In the genomic region with DNA sequence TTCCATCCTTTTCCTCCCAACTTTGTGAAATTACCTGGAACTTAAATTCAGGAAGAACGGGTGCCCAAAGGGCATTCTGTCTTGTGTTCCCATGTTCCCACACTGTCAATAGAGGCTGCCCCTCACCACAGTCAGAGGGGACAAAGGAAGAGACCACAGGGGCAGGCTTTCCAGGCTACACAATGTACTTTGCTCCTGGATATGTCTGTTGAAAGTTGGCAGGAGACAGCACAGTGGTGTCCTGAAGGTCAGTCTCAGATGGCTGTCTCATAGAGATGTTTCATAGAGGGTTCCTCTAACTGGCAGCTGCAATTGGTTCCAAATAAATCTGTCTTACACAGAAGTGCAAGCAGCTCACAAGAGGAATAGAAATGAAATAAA, we compare ENCODE assay signal across 1 cellular context.
A peak's percentile ranks its signal among the peaks of the same experiment; 100 is the strongest.
TF ChIP-seq lines count a peak whose summit lies in the region.

No MANE protein-coding gene starts in this region.

TF ChIP-seq in HepG2, 621 proteins besides CTCF, POLR2A, EP300 and RAD21 (continued from another document and continues in another):
- TF ChIP-seq ZMYM3 (CRISPR knock-in tag; IDR thresholded peaks at IDR 0.05), result peak; percentile 66; the same call in 1 of the 2 replicates
- TF ChIP-seq ELF3 (CRISPR knock-in tag; IDR thresholded peaks at IDR 0.05), result peak; percentile 8; the same call in 1 of the 2 replicates
- no peak for TF ChIP-seq JUND (CRISPR knock-in tag; IDR thresholded peaks at IDR 0.05)
- TF ChIP-seq FOXA1 (IDR thresholded peaks at IDR 0.05), result no peak
- TF ChIP-seq FOXA1 (CRISPR knock-in tag; IDR thresholded peaks at IDR 0.05), result 0 out of 2 replicates have a peak, but pooled peaks have one; percentile 41
- 0 out of 2 replicates have a peak, but pooled peaks have one; percentile 21 for TF ChIP-seq ZNF605 (CRISPR knock-in tag; IDR thresholded peaks at IDR 0.05)
- TF ChIP-seq, protein P1, sequence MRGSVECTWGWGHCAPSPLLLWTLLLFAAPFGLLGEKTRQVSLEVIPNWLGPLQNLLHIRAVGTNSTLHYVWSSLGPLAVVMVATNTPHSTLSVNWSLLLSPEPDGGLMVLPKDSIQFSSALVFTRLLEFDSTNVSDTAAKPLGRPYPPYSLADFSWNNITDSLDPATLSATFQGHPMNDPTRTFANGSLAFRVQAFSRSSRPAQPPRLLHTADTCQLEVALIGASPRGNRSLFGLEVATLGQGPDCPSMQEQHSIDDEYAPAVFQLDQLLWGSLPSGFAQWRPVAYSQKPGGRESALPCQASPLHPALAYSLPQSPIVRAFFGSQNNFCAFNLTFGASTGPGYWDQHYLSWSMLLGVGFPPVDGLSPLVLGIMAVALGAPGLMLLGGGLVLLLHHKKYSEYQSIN (CRISPR knock-in tag; IDR thresholded peaks at IDR 0.05; ENCODE audit: borderline replicate concordance), result no peak
- TF ChIP-seq KDM5B (CRISPR knock-in tag; IDR thresholded peaks at IDR 0.05; ENCODE audit: borderline replicate concordance), result no peak
- no peak for TF ChIP-seq IRX3 (CRISPR knock-in tag; IDR thresholded peaks at IDR 0.05; ENCODE audit: borderline replicate concordance, low read depth)
- TF ChIP-seq, protein P2, sequence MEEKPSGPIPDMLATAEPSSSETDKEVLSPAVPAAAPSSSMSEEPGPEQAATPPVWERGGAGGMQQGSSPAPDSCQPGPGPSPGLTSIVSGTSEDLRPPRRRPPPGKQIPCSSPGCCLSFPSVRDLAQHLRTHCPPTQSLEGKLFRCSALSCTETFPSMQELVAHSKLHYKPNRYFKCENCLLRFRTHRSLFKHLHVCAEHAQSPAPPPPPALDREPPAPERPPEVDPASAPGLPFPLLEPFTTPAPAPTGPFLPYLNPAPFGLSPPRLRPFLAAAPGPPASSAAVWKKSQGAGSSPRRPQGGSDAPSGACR (CRISPR knock-in tag; IDR thresholded peaks at IDR 0.05), result no peak
- peak; percentile 40; the same call in 1 of the 2 replicates for TF ChIP-seq ZNF644 (CRISPR knock-in tag; IDR thresholded peaks at IDR 0.05; ENCODE audit: low read depth)
- TF ChIP-seq GATAD2A (CRISPR knock-in tag; IDR thresholded peaks at IDR 0.05), result peak; percentile 72
- TF ChIP-seq, protein P3, sequence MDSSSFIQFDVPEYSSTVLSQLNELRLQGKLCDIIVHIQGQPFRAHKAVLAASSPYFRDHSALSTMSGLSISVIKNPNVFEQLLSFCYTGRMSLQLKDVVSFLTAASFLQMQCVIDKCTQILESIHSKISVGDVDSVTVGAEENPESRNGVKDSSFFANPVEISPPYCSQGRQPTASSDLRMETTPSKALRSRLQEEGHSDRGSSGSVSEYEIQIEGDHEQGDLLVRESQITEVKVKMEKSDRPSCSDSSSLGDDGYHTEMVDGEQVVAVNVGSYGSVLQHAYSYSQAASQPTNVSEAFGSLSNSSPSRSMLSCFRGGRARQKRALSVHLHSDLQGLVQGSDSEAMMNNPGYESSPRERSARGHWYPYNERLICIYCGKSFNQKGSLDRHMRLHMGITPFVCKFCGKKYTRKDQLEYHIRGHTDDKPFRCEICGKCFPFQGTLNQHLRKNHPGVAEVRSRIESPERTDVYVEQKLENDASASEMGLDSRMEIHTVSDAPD (CRISPR knock-in tag; IDR thresholded peaks at IDR 0.05), result no peak
- TF ChIP-seq ZNF772 (CRISPR knock-in tag; IDR thresholded peaks at IDR 0.05), result no peak
- TF ChIP-seq ZNF382 (CRISPR knock-in tag; IDR thresholded peaks at IDR 0.05; ENCODE audit: borderline replicate concordance), result no peak
- TF ChIP-seq, protein P4, sequence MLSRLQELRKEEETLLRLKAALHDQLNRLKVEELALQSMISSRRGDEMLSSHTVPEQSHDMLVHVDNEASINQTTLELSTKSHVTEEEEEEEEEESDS (CRISPR knock-in tag; IDR thresholded peaks at IDR 0.05; ENCODE audit: borderline replicate concordance), result no peak
- peak; percentile 5; the same call in 1 of the 2 replicates for TF ChIP-seq STAG1 (CRISPR knock-in tag; IDR thresholded peaks at IDR 0.05)
- TF ChIP-seq, protein P5, sequence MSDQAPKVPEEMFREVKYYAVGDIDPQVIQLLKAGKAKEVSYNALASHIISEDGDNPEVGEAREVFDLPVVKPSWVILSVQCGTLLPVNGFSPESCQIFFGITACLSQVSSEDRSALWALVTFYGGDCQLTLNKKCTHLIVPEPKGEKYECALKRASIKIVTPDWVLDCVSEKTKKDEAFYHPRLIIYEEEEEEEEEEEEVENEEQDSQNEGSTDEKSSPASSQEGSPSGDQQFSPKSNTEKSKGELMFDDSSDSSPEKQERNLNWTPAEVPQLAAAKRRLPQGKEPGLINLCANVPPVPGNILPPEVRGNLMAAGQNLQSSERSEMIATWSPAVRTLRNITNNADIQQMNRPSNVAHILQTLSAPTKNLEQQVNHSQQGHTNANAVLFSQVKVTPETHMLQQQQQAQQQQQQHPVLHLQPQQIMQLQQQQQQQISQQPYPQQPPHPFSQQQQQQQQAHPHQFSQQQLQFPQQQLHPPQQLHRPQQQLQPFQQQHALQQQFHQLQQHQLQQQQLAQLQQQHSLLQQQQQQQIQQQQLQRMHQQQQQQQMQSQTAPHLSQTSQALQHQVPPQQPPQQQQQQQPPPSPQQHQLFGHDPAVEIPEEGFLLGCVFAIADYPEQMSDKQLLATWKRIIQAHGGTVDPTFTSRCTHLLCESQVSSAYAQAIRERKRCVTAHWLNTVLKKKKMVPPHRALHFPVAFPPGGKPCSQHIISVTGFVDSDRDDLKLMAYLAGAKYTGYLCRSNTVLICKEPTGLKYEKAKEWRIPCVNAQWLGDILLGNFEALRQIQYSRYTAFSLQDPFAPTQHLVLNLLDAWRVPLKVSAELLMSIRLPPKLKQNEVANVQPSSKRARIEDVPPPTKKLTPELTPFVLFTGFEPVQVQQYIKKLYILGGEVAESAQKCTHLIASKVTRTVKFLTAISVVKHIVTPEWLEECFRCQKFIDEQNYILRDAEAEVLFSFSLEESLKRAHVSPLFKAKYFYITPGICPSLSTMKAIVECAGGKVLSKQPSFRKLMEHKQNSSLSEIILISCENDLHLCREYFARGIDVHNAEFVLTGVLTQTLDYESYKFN (CRISPR knock-in tag; conservative IDR thresholded peaks at IDR 0.05), result peak; percentile 76
- TF ChIP-seq, protein P6, sequence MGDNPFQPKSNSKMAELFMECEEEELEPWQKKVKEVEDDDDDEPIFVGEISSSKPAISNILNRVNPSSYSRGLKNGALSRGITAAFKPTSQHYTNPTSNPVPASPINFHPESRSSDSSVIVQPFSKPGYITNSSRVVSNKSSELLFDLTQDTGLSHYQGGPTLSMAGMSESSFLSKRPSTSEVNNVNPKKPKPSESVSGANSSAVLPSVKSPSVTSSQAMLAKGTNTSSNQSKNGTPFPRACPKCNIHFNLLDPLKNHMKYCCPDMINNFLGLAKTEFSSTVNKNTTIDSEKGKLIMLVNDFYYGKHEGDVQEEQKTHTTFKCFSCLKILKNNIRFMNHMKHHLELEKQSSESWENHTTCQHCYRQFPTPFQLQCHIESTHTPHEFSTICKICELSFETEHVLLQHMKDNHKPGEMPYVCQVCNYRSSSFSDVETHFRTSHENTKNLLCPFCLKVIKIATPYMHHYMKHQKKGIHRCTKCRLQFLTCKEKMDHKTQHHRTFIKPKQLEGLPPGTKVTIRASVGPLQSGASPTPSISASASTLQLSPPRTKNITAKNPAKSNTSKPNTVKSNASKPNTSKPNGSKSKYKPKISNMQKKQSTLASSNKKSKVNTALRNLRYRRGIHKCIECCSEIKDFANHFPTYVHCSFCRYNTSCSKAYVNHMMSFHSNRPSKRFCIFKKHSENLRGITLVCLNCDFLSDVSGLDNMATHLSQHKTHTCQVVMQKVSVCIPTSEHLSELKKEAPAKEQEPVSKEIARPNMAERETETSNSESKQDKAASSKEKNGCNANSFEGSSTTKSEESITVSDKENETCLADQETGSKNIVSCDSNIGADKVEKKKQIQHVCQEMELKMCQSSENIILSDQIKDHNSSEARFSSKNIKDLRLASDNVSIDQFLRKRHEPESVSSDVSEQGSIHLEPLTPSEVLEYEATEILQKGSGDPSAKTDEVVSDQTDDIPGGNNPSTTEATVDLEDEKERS (CRISPR knock-in tag; IDR thresholded peaks at IDR 0.05), result peak; percentile 83; the same call in 1 of the 2 replicates
- TF ChIP-seq ZNF383 (CRISPR knock-in tag; IDR thresholded peaks at IDR 0.05; ENCODE audit: borderline replicate concordance), result no peak
- peak; percentile 52 for TF ChIP-seq SKI (IDR thresholded peaks at IDR 0.05; ENCODE audit: partially characterized antibody)
- TF ChIP-seq, protein P7, sequence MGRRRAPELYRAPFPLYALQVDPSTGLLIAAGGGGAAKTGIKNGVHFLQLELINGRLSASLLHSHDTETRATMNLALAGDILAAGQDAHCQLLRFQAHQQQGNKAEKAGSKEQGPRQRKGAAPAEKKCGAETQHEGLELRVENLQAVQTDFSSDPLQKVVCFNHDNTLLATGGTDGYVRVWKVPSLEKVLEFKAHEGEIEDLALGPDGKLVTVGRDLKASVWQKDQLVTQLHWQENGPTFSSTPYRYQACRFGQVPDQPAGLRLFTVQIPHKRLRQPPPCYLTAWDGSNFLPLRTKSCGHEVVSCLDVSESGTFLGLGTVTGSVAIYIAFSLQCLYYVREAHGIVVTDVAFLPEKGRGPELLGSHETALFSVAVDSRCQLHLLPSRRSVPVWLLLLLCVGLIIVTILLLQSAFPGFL (CRISPR knock-in tag; IDR thresholded peaks at IDR 0.05), result no peak
- TF ChIP-seq ETV6 (CRISPR knock-in tag; conservative IDR thresholded peaks at IDR 0.05), result no peak
- TF ChIP-seq DPF2 (CRISPR knock-in tag; IDR thresholded peaks at IDR 0.05; ENCODE audit: borderline replicate concordance, low read depth), result no peak
- TF ChIP-seq ZNF556 (CRISPR knock-in tag; IDR thresholded peaks at IDR 0.05; ENCODE audit: borderline replicate concordance), result no peak
- TF ChIP-seq, protein P8, sequence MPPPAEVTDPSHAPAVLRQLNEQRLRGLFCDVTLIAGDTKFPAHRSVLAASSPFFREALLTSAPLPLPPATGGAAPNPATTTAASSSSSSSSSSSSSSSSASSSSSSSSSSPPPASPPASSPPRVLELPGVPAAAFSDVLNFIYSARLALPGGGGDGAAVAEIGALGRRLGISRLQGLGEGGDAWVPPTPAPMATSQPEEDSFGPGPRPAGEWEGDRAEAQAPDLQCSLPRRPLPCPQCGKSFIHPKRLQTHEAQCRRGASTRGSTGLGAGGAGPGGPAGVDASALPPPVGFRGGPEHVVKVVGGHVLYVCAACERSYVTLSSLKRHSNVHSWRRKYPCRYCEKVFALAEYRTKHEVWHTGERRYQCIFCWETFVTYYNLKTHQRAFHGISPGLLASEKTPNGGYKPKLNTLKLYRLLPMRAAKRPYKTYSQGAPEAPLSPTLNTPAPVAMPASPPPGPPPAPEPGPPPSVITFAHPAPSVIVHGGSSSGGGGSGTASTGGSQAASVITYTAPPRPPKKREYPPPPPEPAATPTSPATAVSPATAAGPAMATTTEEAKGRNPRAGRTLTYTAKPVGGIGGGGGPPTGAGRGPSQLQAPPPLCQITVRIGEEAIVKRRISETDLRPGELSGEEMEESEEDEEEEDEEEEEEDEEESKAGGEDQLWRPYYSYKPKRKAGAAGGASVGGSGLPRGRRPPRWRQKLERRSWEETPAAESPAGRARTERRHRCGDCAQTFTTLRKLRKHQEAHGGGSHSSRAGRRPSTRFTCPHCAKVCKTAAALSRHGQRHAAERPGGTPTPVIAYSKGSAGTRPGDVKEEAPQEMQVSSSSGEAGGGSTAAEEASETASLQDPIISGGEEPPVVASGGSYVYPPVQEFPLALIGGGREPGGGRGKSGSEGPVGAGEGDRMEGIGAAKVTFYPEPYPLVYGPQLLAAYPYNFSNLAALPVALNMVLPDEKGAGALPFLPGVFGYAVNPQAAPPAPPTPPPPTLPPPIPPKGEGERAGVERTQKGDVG (CRISPR knock-in tag; IDR thresholded peaks at IDR 0.05; ENCODE audit: borderline replicate concordance), result no peak
- TF ChIP-seq ZNF44 (CRISPR knock-in tag; IDR thresholded peaks at IDR 0.05), result no peak
- TF ChIP-seq SIX1 (CRISPR knock-in tag; IDR thresholded peaks at IDR 0.05; ENCODE audit: borderline replicate concordance), result no peak
- TF ChIP-seq, protein P9, sequence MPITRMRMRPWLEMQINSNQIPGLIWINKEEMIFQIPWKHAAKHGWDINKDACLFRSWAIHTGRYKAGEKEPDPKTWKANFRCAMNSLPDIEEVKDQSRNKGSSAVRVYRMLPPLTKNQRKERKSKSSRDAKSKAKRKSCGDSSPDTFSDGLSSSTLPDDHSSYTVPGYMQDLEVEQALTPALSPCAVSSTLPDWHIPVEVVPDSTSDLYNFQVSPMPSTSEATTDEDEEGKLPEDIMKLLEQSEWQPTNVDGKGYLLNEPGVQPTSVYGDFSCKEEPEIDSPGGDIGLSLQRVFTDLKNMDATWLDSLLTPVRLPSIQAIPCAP (CRISPR knock-in tag; IDR thresholded peaks at IDR 0.05; ENCODE audit: low read depth), result no peak
- TF ChIP-seq, protein P10, sequence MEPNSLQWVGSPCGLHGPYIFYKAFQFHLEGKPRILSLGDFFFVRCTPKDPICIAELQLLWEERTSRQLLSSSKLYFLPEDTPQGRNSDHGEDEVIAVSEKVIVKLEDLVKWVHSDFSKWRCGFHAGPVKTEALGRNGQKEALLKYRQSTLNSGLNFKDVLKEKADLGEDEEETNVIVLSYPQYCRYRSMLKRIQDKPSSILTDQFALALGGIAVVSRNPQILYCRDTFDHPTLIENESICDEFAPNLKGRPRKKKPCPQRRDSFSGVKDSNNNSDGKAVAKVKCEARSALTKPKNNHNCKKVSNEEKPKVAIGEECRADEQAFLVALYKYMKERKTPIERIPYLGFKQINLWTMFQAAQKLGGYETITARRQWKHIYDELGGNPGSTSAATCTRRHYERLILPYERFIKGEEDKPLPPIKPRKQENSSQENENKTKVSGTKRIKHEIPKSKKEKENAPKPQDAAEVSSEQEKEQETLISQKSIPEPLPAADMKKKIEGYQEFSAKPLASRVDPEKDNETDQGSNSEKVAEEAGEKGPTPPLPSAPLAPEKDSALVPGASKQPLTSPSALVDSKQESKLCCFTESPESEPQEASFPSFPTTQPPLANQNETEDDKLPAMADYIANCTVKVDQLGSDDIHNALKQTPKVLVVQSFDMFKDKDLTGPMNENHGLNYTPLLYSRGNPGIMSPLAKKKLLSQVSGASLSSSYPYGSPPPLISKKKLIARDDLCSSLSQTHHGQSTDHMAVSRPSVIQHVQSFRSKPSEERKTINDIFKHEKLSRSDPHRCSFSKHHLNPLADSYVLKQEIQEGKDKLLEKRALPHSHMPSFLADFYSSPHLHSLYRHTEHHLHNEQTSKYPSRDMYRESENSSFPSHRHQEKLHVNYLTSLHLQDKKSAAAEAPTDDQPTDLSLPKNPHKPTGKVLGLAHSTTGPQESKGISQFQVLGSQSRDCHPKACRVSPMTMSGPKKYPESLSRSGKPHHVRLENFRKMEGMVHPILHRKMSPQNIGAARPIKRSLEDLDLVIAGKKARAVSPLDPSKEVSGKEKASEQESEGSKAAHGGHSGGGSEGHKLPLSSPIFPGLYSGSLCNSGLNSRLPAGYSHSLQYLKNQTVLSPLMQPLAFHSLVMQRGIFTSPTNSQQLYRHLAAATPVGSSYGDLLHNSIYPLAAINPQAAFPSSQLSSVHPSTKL (CRISPR knock-in tag; IDR thresholded peaks at IDR 0.05), result peak; percentile 64
- peak; percentile 23; the same call in 1 of the 2 replicates for TF ChIP-seq HMG20A (CRISPR knock-in tag; IDR thresholded peaks at IDR 0.05; ENCODE audit: borderline replicate concordance)
- TF ChIP-seq ZNF292 (CRISPR knock-in tag; IDR thresholded peaks at IDR 0.05; ENCODE audit: borderline replicate concordance, low read depth), result peak; percentile 79; the same call in 1 of the 2 replicates
- TF ChIP-seq ZBTB7A (CRISPR knock-in tag; IDR thresholded peaks at IDR 0.05), result peak; percentile 84; the same call in 1 of the 2 replicates
- TF ChIP-seq RARA (CRISPR knock-in tag; IDR thresholded peaks at IDR 0.05), result peak; percentile 51; the same call in 1 of the 2 replicates
- TF ChIP-seq ZBTB38 (CRISPR knock-in tag; IDR thresholded peaks at IDR 0.05), result 0 out of 2 replicates have a peak, but pooled peaks have one; percentile 24
